8 cellular contexts compared by ENCODE assay signal in the genomic region with DNA sequence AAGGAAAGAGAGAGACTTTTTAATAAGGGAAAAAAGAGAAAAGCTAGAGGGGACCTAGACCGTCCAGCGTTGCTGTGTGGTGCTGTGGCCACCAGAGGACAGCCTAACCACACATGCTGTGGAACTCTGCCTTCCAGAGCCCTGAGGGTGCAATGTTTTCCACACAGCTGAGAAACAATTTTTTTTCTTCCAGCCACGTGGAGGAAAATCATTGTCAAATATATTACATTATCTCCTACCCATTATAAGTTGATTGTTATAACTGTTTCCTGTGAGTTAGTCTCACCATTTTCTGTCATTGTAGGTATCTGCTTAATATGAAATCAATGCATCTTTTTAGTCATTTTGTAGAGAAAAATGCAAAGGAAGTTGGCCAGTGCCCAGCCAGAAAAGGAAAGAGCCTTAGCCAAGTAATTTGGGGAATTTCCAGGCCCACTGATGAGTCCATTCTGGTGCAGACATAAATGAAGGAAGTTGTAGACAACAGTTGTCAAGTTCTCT.
DNase-seq lines count a peak whose midpoint lies in the region; ATAC-seq and TF ChIP-seq lines count a peak whose summit lies in the region.

No MANE protein-coding gene starts in this region.

- TF ChIP-seq CTCF in 22Rv1 (IDR thresholded peaks at IDR 0.05) (peak; percentile 99), GM12873 (IDR thresholded peaks at IDR 0.05; ENCODE audit: insufficient read depth, low read depth, low read length, missing control alignments) (peak; percentile 99), NB4 (IDR thresholded peaks at IDR 0.05; ENCODE audit: low read depth, low read length) (peak; percentile 100), WERI-Rb-1 (IDR thresholded peaks at IDR 0.05; ENCODE audit: low read depth, low read length) (peak; percentile 99)

- no peaks in the 10 kb centered on the region for H3K9me3 ChIP-seq in WERI-Rb-1 (ENCODE audit: severe bottlenecking)

- ATAC-seq in HG02610 (IDR thresholded peaks at IDR 0.05; ENCODE audit: unreplicated experiment), result peak; percentile 98

- H3K4me3 ChIP-seq in NB4 (ENCODE audit: low read depth, low read length) (no peak overlapping the region), WERI-Rb-1 (ENCODE audit: low read depth, low read length) (no peak overlapping the region)

- peak; percentile 68 for DNase-seq in NB4 (ENCODE audit: low read depth)
- DNase-seq in WERI-Rb-1, result peak; percentile 68
- DNase-seq in caudate nucleus (lab: John Stamatoyannopoulos, UW), result peak in 48 of 61 donors; percentile 4 to 73 (median 32)
- DNase-seq in left kidney (ENCODE audit: low read depth, low spot score), result peak; percentile 81
- DNase-seq in stimulated activated CD4-positive, alpha-beta T cell treated with anti-CD3 and anti-CD28 coated beads, Interleukin-4, amount 100 ng/mL, for 4 hours, result peak; percentile 51 to 56

- TF ChIP-seq POLR2A in NB4 (IDR thresholded peaks at IDR 0.05; ENCODE audit: extremely low read depth, insufficient read length), result no peak

- no peaks in the 10 kb centered on the region for H3K36me3 ChIP-seq in WERI-Rb-1

- no peaks in the 10 kb centered on the region for H3K27me3 ChIP-seq in WERI-Rb-1 (ENCODE audit: insufficient read depth, low read depth, severe bottlenecking)

- H3K27ac ChIP-seq in 22Rv1, result no peak overlapping the region
- H3K27ac ChIP-seq in WERI-Rb-1, result no peak overlapping the region
- H3K27ac ChIP-seq in caudate nucleus (ENCODE audit: low read depth, low read length), result peak overlapping the region; percentile 60
